1 cellular context compared by ENCODE assay signal in genomic region chr1:94463765-94464330, GRCh38.
TF ChIP-seq lines count a peak whose summit lies in the region.

No MANE protein-coding gene starts in this region.

TF ChIP-seq in GM23338, 12 proteins besides CTCF, POLR2A, EP300 and RAD21 (continued from another document):
- no peak for TF ChIP-seq ZNF331 (CRISPR knock-in tag; IDR thresholded peaks at IDR 0.05; ENCODE audit: low read depth)
TF ChIP-seq in GM23338: peak in this region for 0.
